ENCODE assay signal across 8 cellular contexts in the genomic region with DNA sequence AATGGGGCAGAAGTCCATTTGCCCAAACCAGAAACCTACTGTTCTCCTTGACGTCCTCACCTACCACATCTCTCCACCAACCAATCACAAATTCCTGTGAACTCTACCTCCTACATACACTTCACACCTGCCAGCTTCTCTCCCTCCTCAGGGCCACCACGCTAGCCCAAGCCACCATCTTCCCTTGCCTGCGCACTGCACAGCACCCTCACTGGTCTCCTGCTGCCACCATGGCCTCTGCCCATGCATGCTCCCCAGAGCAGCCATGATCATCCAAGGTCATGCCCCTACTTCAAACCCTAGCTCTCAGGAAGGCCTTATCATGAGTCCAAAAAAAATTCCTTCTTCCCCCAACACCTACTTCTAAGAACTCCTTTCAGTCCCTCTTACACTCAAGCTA. TPM values are rescaled to one million over a fixed set of nuclear protein-coding genes. Genes with fewer than 3 reads are reported as not detected.
DNase-seq lines count a peak whose midpoint lies in the region; ATAC-seq and TF ChIP-seq lines count a peak whose summit lies in the region.

No MANE protein-coding gene starts in this region.

- H3K4me1 ChIP-seq in GM23248 (ENCODE audit: insufficient read depth) (peaks cover 18% of the 10 kb centered on the region), skeletal muscle satellite cell (ENCODE audit: control insufficient read depth, insufficient read depth, low read length) (peaks cover 14% of the 10 kb centered on the region)

- no peaks in the 10 kb centered on the region for H3K79me2 ChIP-seq in GM23248 (ENCODE audit: insufficient read depth)

- H3K36me3 Mint-ChIP-seq in WTC11: no peaks in the 10 kb centered on the region
- no peaks in the 10 kb centered on the region for H3K36me3 Mint-ChIP-seq in glutamatergic neuron (ENCODE audit: unreplicated experiment)

- H3K4me3 Mint-ChIP-seq in WTC11: peak overlapping the region; percentile 57; the same call in 1 of the 2 replicates
- H3K4me3 Mint-ChIP-seq in glutamatergic neuron (ENCODE audit: unreplicated experiment): no peak overlapping the region

- TF ChIP-seq CTCF in WTC11 (IDR thresholded peaks at IDR 0.05): no peak
- TF ChIP-seq CTCF in glutamatergic neuron (IDR thresholded peaks at IDR 0.05; ENCODE audit: partially characterized antibody, unreplicated experiment): no peak

- in situ Hi-C loops in GM23248 (cut with MboI): no loop called here

- peak overlapping the region; percentile 69 for H3K4me3 ChIP-seq in GM23248
- peak overlapping the region; percentile 56 for H3K4me3 ChIP-seq in skeletal muscle satellite cell (ENCODE audit: low read length)

- peak overlapping the region; percentile 97 for H3K4me2 ChIP-seq in GM23248 (ENCODE audit: unreplicated experiment)
- H3K4me2 ChIP-seq in skeletal muscle satellite cell (ENCODE audit: low read length): peak overlapping the region; percentile 78

- H3K27ac ChIP-seq in GM23248: no peak overlapping the region

- H3K9me3 Mint-ChIP-seq in WTC11 (no peaks in the 10 kb centered on the region), glutamatergic neuron (ENCODE audit: unreplicated experiment) (peaks cover 5% of the 10 kb centered on the region)

- no peaks in the 10 kb centered on the region; the same call in 1 of the 2 replicates for H3F3A ChIP-seq in GM23248 (ENCODE audit: insufficient read depth)

- peaks cover 79% of the 10 kb centered on the region for H3K27me3 Mint-ChIP-seq in WTC11 (ENCODE audit: low read depth)
- peaks cover 28% of the 10 kb centered on the region for H3K27me3 Mint-ChIP-seq in glutamatergic neuron (ENCODE audit: unreplicated experiment)

- CTCF ChIA-PET in WTC11 (lab: Charles Lee): interaction anchor here (0.5 to 3.2 kb wide), 74 partner anchors 8 to 710 kb away, joined by 3 to 78 read pairs (median 7); partner anchors contain the start of genes MAGEF1 and VPS8

- no peaks in the 10 kb centered on the region for H3K36me3 ChIP-seq in GM23248 (ENCODE audit: low read depth)
- no peaks in the 10 kb centered on the region for H3K36me3 ChIP-seq in skeletal muscle satellite cell (ENCODE audit: insufficient read depth, low read length)

- no peaks in the 10 kb centered on the region for H4K20me1 ChIP-seq in GM23248 (ENCODE audit: insufficient read depth)

- 65 to 70% methylated on average over 3 of the region's 3 CpGs for WGBS in GM23248 (ENCODE audit: low coverage in 1 of 2, low lambda C conversion rate in 2 of 2, missing lambda C conversion rate in 2 of 2), 2 experiments

- no peak for ATAC-seq in WTC11
- ATAC-seq in HG03025 (IDR thresholded peaks at IDR 0.05; ENCODE audit: low FRiP score, unreplicated experiment): no peak

- peak overlapping the region; percentile 32; the same call in 1 of the 2 replicates for H3K9ac ChIP-seq in GM23248
- H3K9ac ChIP-seq in skeletal muscle satellite cell (ENCODE audit: low read depth, low read length): no peak overlapping the region

- H3K27ac Mint-ChIP-seq in WTC11: no peak overlapping the region
- H3K27ac Mint-ChIP-seq in glutamatergic neuron (ENCODE audit: unreplicated experiment): no peak overlapping the region

- H3K27me3 ChIP-seq in GM23248 (replicated peaks; ENCODE audit: insufficient read depth): 0 out of 2 replicates have a peak, but pooled peaks cover 6% of the 10 kb centered on the region
- peaks cover 51% of the 10 kb centered on the region for H3K27me3 ChIP-seq in skeletal muscle satellite cell (ENCODE audit: control insufficient read depth, insufficient read depth, low read length)

- H3K4me1 Mint-ChIP-seq in WTC11 (peaks cover 57% of the 10 kb centered on the region), glutamatergic neuron (ENCODE audit: low read depth, unreplicated experiment) (peaks cover 6% of the 10 kb centered on the region)

- DNase-seq in GM23248 (no peak), WTC11 (ENCODE audit: low spot score) (no peak), glutamatergic neuron (peak; percentile 9), NCI-H187 treated with DMSO at 0.1 percent for 48 hours (lab: John Stamatoyannopoulos, UW) (no peak), GM03348 (ENCODE audit: low spot score) (no peak)
- DNase-seq in activated effector memory CD4-positive, alpha-beta T cell treated with anti-CD3 and anti-CD28 coated beads, Interleukin-2, amount 50 U/mL, for 16 hours: no peak

- peak overlapping the region; percentile 81 for H2AFZ ChIP-seq in GM23248

- no peaks in the 10 kb centered on the region for H3K9me2 ChIP-seq in GM23248 (ENCODE audit: insufficient read depth)

- POLR2A ChIA-PET in WTC11 (lab: Charles Lee): interaction anchor here (0.8 to 1.4 kb wide), 4 partner anchors 26 to 217 kb away, joined by 3 to 7 read pairs (median 4); no protein-coding TSS in a partner anchor

- H3K9me3 ChIP-seq in GM23248 (ENCODE audit: low read depth) (no peaks in the 10 kb centered on the region), skeletal muscle satellite cell (replicated peaks; ENCODE audit: low read length) (no peaks in the 10 kb centered on the region)

TF ChIP-seq in WTC11, 78 proteins besides CTCF, POLR2A, EP300 and RAD21 (continues in another document):
- TF ChIP-seq ZNF512 (CRISPR knock-in tag; IDR thresholded peaks at IDR 0.05; ENCODE audit: borderline replicate concordance) (no peak), EMX1 (CRISPR knock-in tag; IDR thresholded peaks at IDR 0.05) (no peak), OVOL2 (CRISPR knock-in tag; IDR thresholded peaks at IDR 0.05; ENCODE audit: borderline replicate concordance) (no peak), ZNF138 (CRISPR knock-in tag; conservative IDR thresholded peaks at IDR 0.05) (no peak), ZNF281 (CRISPR knock-in tag; IDR thresholded peaks at IDR 0.05) (no peak), ZNF317 (CRISPR knock-in tag; IDR thresholded peaks at IDR 0.05; ENCODE audit: borderline replicate concordance, low read depth) (no peak), ELF4 (CRISPR knock-in tag; IDR thresholded peaks at IDR 0.05; ENCODE audit: low read depth) (no peak), FOXP4 (CRISPR knock-in tag; IDR thresholded peaks at IDR 0.05) (no peak), E2F4 (CRISPR knock-in tag; IDR thresholded peaks at IDR 0.05; ENCODE audit: borderline replicate concordance, low read depth) (no peak), ZNF232 (CRISPR knock-in tag; IDR thresholded peaks at IDR 0.05) (no peak)

RNA-seq across cellular contexts. Expression of gene EPHB3, which starts 1.1 kb away (rescaled TPM):
- 3.0 and 16.9 TPM in 2 replicates for total RNA-seq in GM23248 (2014; rRNA removed; shearing (Covaris generic))
- polyA plus RNA-seq in GM23248 (2016; fragmentation: Nextera tagmentation; extraction: Ambion mirVana): 1.6 and 1.7 TPM in 2 replicates
- total RNA-seq in WTC11 (2021) (5.3 to 11.4 TPM (median 6.3 TPM) in 3 replicates), glutamatergic neuron (ENCODE audit: unreplicated experiment) (5.0 TPM)
- total RNA-seq in skeletal muscle satellite cell (2012; rRNA removed): 0.51 and 1.5 TPM in 2 replicates
